In genomic region chr14:24268225-24268624, GRCh38 we compare ENCODE assay signal across 26 cellular contexts.
"Had no signal": no experiment of that assay in that cellular context is flagged by ENCODE, and none has a peak within 500 bp of the region (broad histone marks: within the 10 kb centered on the region; RNA-seq: fewer than 3 reads in every experiment).

No MANE protein-coding gene starts in this region.

- ATAC-seq: effector memory CD8-positive, alpha-beta T cell; esophagus mucosa; gastrocnemius medialis; heart right ventricle; left lung; left ventricle myocardium superior; lower lobe of right lung; mucosa of descending colon had no signal

- H3K27ac ChIP-seq: colonic mucosa, epithelial cell of prostate, gastrocnemius medialis, heart right ventricle, left lung, lower lobe of right lung had no signal

- DNase-seq: colonic mucosa; cortex of kidney; effector CD8-positive, alpha-beta T cell; effector memory CD8-positive, alpha-beta T cell; endodermal cell; erythroblast; esophagus squamous epithelium; foreskin fibroblast; foreskin melanocyte; gastrocnemius medialis; glutamatergic neuron; head of caudate nucleus; heart right ventricle; hippocampal formation; kidney glomerular epithelial cell; left lung; left ventricle myocardium superior; lower lobe of right lung; mesenchymal stem cell; naive B cell had no signal

- H3K4me3 ChIP-seq: colonic mucosa, esophagus squamous epithelium, gastrocnemius medialis, heart right ventricle, left lung, lower lobe of right lung, mucosa of descending colon had no signal

- FAIRE-seq: endometrium, islet of Langerhans, keratinocyte had no signal

- H3K4me1 ChIP-seq: colonic mucosa had no signal

- H3K9me3 ChIP-seq: colonic mucosa, esophagus squamous epithelium, gastrocnemius medialis, heart right ventricle, left lung, lower lobe of right lung, mucosa of descending colon had no signal
